Comparison of ENCODE assay signal across 27 cellular contexts in the genomic region with DNA sequence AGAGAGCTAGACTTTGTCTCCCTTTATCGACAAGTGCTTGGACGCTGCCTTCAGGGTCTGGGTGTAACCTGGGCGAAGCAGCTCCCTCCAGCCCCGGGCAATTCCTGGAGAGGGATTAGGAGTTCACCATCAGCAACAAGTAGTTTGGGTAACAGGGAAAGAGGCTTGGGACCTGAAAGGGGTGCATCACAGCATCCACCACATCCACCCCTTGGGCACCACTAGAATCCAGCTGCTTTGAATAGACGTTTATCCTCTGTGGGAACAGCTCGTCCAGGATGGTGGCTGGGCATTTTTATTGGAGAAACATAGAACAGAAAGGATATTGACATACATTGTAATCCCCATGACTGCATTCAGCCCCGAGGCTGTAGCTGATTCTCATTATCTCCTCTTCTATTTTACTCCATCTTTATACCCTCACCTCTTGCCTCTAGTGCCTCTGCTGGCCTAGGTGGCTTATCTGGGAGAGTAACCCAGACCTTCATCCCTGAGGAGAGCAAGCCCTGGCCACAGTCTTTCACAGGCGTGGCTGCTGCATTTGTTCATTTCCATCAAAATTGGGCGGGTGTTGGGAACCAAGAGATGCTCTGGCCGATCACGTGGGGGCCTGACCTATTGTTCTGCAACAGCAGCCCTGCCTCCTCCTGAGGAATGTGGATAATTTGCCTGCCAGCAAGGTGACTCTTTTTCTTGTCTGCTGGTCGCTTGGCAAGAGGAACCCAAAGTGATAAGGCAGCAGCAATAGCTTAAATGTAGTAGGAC.
DNase-seq lines count a peak whose midpoint lies in the region; FAIRE-seq lines count a peak whose summit lies in the region.
"Had no signal": no experiment of that assay in that cellular context is flagged by ENCODE, and none has a peak within 500 bp of the region (broad histone marks: within the 10 kb centered on the region; RNA-seq: fewer than 3 reads in every experiment).

No MANE protein-coding gene starts in this region.

- H2BK5ac ChIP-seq in trophoblast cell (ENCODE audit: low read depth, low read length, poor library complexity): no peak overlapping the region

- H3K4me1 ChIP-seq in trophoblast cell (ENCODE audit: control insufficient read depth in 1 of 2, insufficient read depth in 2 of 2, low read length in 2 of 2) (peaks cover 8 to 13% of the 10 kb centered on the region in 2 experiments), small intestine (ENCODE audit: control insufficient read depth in 2 of 2, insufficient read depth in 1 of 2, low read depth in 1 of 2, low read length in 1 of 2) (no peaks in the 10 kb centered on the region)
- H3K4me1 ChIP-seq: ascending aorta, foreskin keratinocyte had no signal

- H3K9ac ChIP-seq in trophoblast cell (ENCODE audit: low read length): no peak overlapping the region

- no peaks in the 10 kb centered on the region for H3K79me2 ChIP-seq in trophoblast cell (ENCODE audit: control insufficient read depth, insufficient read depth, low read length, poor library complexity)

- H3K14ac ChIP-seq in trophoblast cell (ENCODE audit: low read length): no peak overlapping the region

- H2BK120ac ChIP-seq in trophoblast cell (ENCODE audit: insufficient read depth, low read length, poor library complexity): no peak overlapping the region

- H2AFZ ChIP-seq in trophoblast cell (ENCODE audit: insufficient read depth, low read length, poor library complexity): no peak overlapping the region

- H3K4ac ChIP-seq in trophoblast cell (ENCODE audit: low read depth, low read length): no peak overlapping the region

- WGBS in trophoblast cell (ENCODE audit: extremely low coverage, insufficient coverage, insufficient read length): no CpG with 5 or more reads among the region's 12 CpGs
- 64 to 76% (median 67%) methylated on average over 12 of the region's 12 CpGs for WGBS in small intestine, 3 donors

- no peak overlapping the region for H3K4me2 ChIP-seq in trophoblast cell (ENCODE audit: low read length)

- H4K91ac ChIP-seq in trophoblast cell (ENCODE audit: low read depth, low read length): no peak overlapping the region

- H3K4me3 ChIP-seq in trophoblast cell (ENCODE audit: low read depth, low read length): no peak overlapping the region
- H3K4me3 ChIP-seq in small intestine (ENCODE audit: low read depth in 1 of 2, low read length in 2 of 2): no peak overlapping the region
- H3K4me3 ChIP-seq: ascending aorta, coronary artery, thyroid gland had no signal

- no peak overlapping the region for H3K23ac ChIP-seq in trophoblast cell (ENCODE audit: low read length)

- H4K8ac ChIP-seq in trophoblast cell (ENCODE audit: low read depth, low read length): no peak overlapping the region

- no peak overlapping the region for H4K12ac ChIP-seq in trophoblast cell (ENCODE audit: low read depth, low read length)

- no peak overlapping the region for H2BK12ac ChIP-seq in trophoblast cell (ENCODE audit: low read length)

- H3K36me3 ChIP-seq in trophoblast cell (ENCODE audit: control insufficient read depth in 1 of 2, insufficient read depth in 2 of 2, low read length in 2 of 2): no peaks in the 10 kb centered on the region
- no peaks in the 10 kb centered on the region for H3K36me3 ChIP-seq in small intestine (ENCODE audit: control insufficient read depth in 2 of 2, insufficient read depth in 2 of 2, low read length in 2 of 2)
- H3K36me3 ChIP-seq: ascending aorta, thyroid gland had no signal

- H3K27ac ChIP-seq in trophoblast cell (ENCODE audit: low read depth, low read length) (no peak overlapping the region), small intestine (ENCODE audit: low read depth in 1 of 2, low read length in 1 of 2) (no peak overlapping the region)
- H3K27ac ChIP-seq: ascending aorta, coronary artery, foreskin keratinocyte, RWPE1, thyroid gland had no signal

- H3K18ac ChIP-seq in trophoblast cell (ENCODE audit: low read length): no peak overlapping the region

- DNase-seq in NCI-H345 (lab: John Stamatoyannopoulos, UW) (peak; percentile 24), NCI-H345 treated with DMSO at 0.1 percent for 48 hours (lab: John Stamatoyannopoulos, UW; ENCODE audit: unreplicated experiment) (no peak), NCI-H146 (lab: John Stamatoyannopoulos, UW) (peak; percentile 52), ecto neural progenitor cell (ENCODE audit: low spot score) (peak; percentile 54), trophoblast cell (peak; percentile 36 to 78), NCI-H1105 (lab: John Stamatoyannopoulos, UW) (no peak), KG1 (lab: John Stamatoyannopoulos, UW) (no peak), small intestine (no peak)
- DNase-seq: activated CD4-positive, alpha-beta T cell treated with anti-CD3 and anti-CD28 coated beads for 4 hours; activated naive CD8-positive, alpha-beta T cell treated with anti-CD3 and anti-CD28 coated beads, Interleukin-2, amount 10 ng/mL, durations not matched to agents 7 days and 5 days; activated T-cell treated with anti-CD3 and anti-CD28 coated beads for 4 hours; CD4-positive, alpha-beta memory T cell; DMS 273 treated with DMSO at 0.1 percent for 48 hours; effector memory CD8-positive, alpha-beta T cell; foreskin keratinocyte; HCEC 1CT; KBM-7; left ventricle myocardium superior; naive thymus-derived CD4-positive, alpha-beta T cell; NCI-H187; stimulated activated naive CD8-positive, alpha-beta T cell treated with anti-CD3 and anti-CD28 coated beads, Interleukin-15, amount 100 ng/mL, for 72 hours; T-helper 2 cell; thyroid gland had no signal

- H3K79me1 ChIP-seq in trophoblast cell (ENCODE audit: low read length): no peaks in the 10 kb centered on the region

- H2AK5ac ChIP-seq in trophoblast cell (ENCODE audit: low read length): no peak overlapping the region

- no peaks in the 10 kb centered on the region for H3K9me3 ChIP-seq in trophoblast cell (ENCODE audit: insufficient read depth, low read depth, low read length)
- H3K9me3 ChIP-seq in small intestine (ENCODE audit: control insufficient read depth, low read depth): no peaks in the 10 kb centered on the region
- H3K9me3 ChIP-seq: ascending aorta, thyroid gland had no signal

- no peaks in the 10 kb centered on the region for H3K27me3 ChIP-seq in trophoblast cell (ENCODE audit: insufficient read depth, low read length)
- H3K27me3 ChIP-seq in small intestine (ENCODE audit: control insufficient read depth in 2 of 2, insufficient read depth in 2 of 2, low read length in 2 of 2): peaks cover 0 to 2% of the 10 kb centered on the region in 2 donors
- H3K27me3 ChIP-seq: ascending aorta, foreskin keratinocyte, thyroid gland had no signal

- no peak for FAIRE-seq in small intestine (lab: Jason Lieb, UNC)
- FAIRE-seq: islet of Langerhans had no signal

Comparison
In these comparisons a context has a peak if more than half of its experiments do, and no peak if none do; other contexts are left out.
1. DNase-seq: peak in NCI-H345 (single experiment), NCI-H146 (single experiment), ecto neural progenitor cell (single experiment) and trophoblast cell (2 of 2); none in NCI-H345 treated with DMSO at 0.1 percent for 48 hours (single experiment), NCI-H1105 (single experiment), KG1 (single experiment) and small intestine (single experiment).